Comparison of ENCODE assay signal across 10 cellular contexts in genomic region chr7:43870316-43870715, GRCh38. TPM values are rescaled to one million over a fixed set of nuclear protein-coding genes. Genes with fewer than 3 reads are reported as not detected.
DNase-seq lines count a peak whose midpoint lies in the region; ATAC-seq, FAIRE-seq and TF ChIP-seq lines count a peak whose summit lies in the region.
"Had no signal": no experiment of that assay in that cellular context is flagged by ENCODE, and none has a peak within 500 bp of the region (broad histone marks: within the 10 kb centered on the region; RNA-seq: fewer than 3 reads in every experiment).

No MANE protein-coding gene starts in this region.

- no peaks in the 10 kb centered on the region for H3K27me3 ChIP-seq in gastroesophageal sphincter
- no peaks in the 10 kb centered on the region for H3K27me3 ChIP-seq in stomach

- POLR2A ChIA-PET in activated CD4-positive, alpha-beta T cell treated with anti-CD3 and anti-CD28 coated beads for 36 hours (lab: Charles Lee) = no interaction called here
- POLR2A ChIA-PET in T-cell (lab: Charles Lee) (no interaction called here), GM10248 (lab: Yijun Ruan, JAX) (no interaction called here)

- TF ChIP-seq POLR2A in gastroesophageal sphincter (IDR thresholded peaks at IDR 0.05) (no peak), stomach (IDR thresholded peaks at IDR 0.05) (no peak)

- H3K9me3 ChIP-seq in gastroesophageal sphincter (no peaks in the 10 kb centered on the region), stomach (no peaks in the 10 kb centered on the region)

- H3K36me3 Mint-ChIP-seq in activated CD4-positive, alpha-beta T cell treated with anti-CD3 and anti-CD28 coated beads for 36 hours (ENCODE audit: low read depth) = peaks cover 31% of the 10 kb centered on the region
- peaks cover 18% of the 10 kb centered on the region for H3K36me3 Mint-ChIP-seq in T-cell

- intact Hi-C loops in activated CD4-positive, alpha-beta T cell treated with anti-CD3 and anti-CD28 coated beads for 36 hours (cut with DNase I, micrococcal nuclease) = no loop called here
- intact Hi-C loops in stomach (cut with DNase I; ENCODE audit: low total_unique reads) = no loop called here

- H3K27ac Mint-ChIP-seq in activated CD4-positive, alpha-beta T cell treated with anti-CD3 and anti-CD28 coated beads for 36 hours = no peak overlapping the region
- no peak overlapping the region for H3K27ac Mint-ChIP-seq in T-cell

- DNase-seq in activated CD4-positive, alpha-beta T cell treated with anti-CD3 and anti-CD28 coated beads for 36 hours = no peak
- DNase-seq in activated CD4-positive, alpha-beta T cell treated with anti-CD3 and anti-CD28 coated beads, Interleukin-2, amount 50 U/mL, for 1 hour = no peak
- DNase-seq in T-cell (no peak), stomach (no peak), GM10248 (ENCODE audit: extremely low spot score) (no peak), HT-29 (ENCODE audit: low spot score) (no peak), frontal cortex (ENCODE audit: low spot score in 2 of 2) (no peak)
- DNase-seq: activated naive CD4-positive, alpha-beta T cell treated with anti-CD3 and anti-CD28 coated beads, Interleukin-2, amount 50 U/mL, for 16 hours; glutamatergic neuron had no signal

- H3K36me3 ChIP-seq in gastroesophageal sphincter = peaks cover 0 to 42% of the 10 kb centered on the region in 2 donors
- peaks cover 11 to 33% (median 30%) of the 10 kb centered on the region in 4 donors for H3K36me3 ChIP-seq in stomach

- H3K27me3 Mint-ChIP-seq in activated CD4-positive, alpha-beta T cell treated with anti-CD3 and anti-CD28 coated beads for 36 hours = no peaks in the 10 kb centered on the region
- no peaks in the 10 kb centered on the region for H3K27me3 Mint-ChIP-seq in T-cell

- peaks cover 2% of the 10 kb centered on the region for H3K9me3 Mint-ChIP-seq in activated CD4-positive, alpha-beta T cell treated with anti-CD3 and anti-CD28 coated beads for 36 hours (ENCODE audit: low read depth)
- H3K9me3 Mint-ChIP-seq in T-cell = no peaks in the 10 kb centered on the region

- no peak for TF ChIP-seq CTCF in gastroesophageal sphincter (IDR thresholded peaks at IDR 0.05)
- TF ChIP-seq CTCF in stomach (IDR thresholded peaks at IDR 0.05) = no peak
- no peak for TF ChIP-seq CTCF in GM10248 (IDR thresholded peaks at IDR 0.05; ENCODE audit: control extremely low read depth, extremely low read depth, low read depth, missing control alignments)

- TF ChIP-seq EP300 in gastroesophageal sphincter (IDR thresholded peaks at IDR 0.05) (no peak), stomach (IDR thresholded peaks at IDR 0.05) (no peak)

- peaks cover 35% of the 10 kb centered on the region for H3K4me1 Mint-ChIP-seq in activated CD4-positive, alpha-beta T cell treated with anti-CD3 and anti-CD28 coated beads for 36 hours
- peaks cover 22 to 25% (median 22%) of the 10 kb centered on the region in 3 donors for H3K4me1 Mint-ChIP-seq in T-cell

- CTCF ChIA-PET in activated CD4-positive, alpha-beta T cell treated with anti-CD3 and anti-CD28 coated beads for 36 hours (lab: Charles Lee) = interaction anchor here (1.3 kb wide), 1 partner anchor 288 kb away, joined by 7 read pairs; the partner anchor contains the start of gene STK17A
- CTCF ChIA-PET in T-cell (lab: Charles Lee) = no interaction called here
- CTCF ChIA-PET in GM10248 (lab: Yijun Ruan, JAX) = interaction anchor here (0.7 kb wide), 1 partner anchor 288 kb away, joined by 3 read pairs; no protein-coding TSS in a partner anchor

- no peak for ATAC-seq in activated CD4-positive, alpha-beta T cell treated with anti-CD3 and anti-CD28 coated beads for 36 hours
- ATAC-seq in T-cell (replicated peaks in 1 of 4) = no peak
- ATAC-seq in gastroesophageal sphincter = no peak

- H3K4me3 ChIP-seq in gastroesophageal sphincter (peak overlapping the region in 1 of 2 donors; percentile 90), stomach (no peak overlapping the region)

- H3K4me3 Mint-ChIP-seq in activated CD4-positive, alpha-beta T cell treated with anti-CD3 and anti-CD28 coated beads for 36 hours = peak overlapping the region; percentile 83
- peak overlapping the region; percentile 53 to 95 (median 92) for H3K4me3 Mint-ChIP-seq in T-cell

- peak overlapping the region; percentile 79 to 91 (median 89) for H3K27ac ChIP-seq in gastroesophageal sphincter
- peak overlapping the region in 4 of 5 donors; percentile 87 to 90 (median 90) for H3K27ac ChIP-seq in stomach

- 79 to 80% methylated on average over 3 to 4 of the region's 4 CpGs for WGBS in gastroesophageal sphincter (ENCODE audit: low coverage in 1 of 2), 2 donors
- 83 to 92% (median 87%) methylated on average over 4 of the region's 4 CpGs for WGBS in stomach, 5 donors

- H3K4me1 ChIP-seq in gastroesophageal sphincter = peaks cover 0 to 46% (median 17%) of the 10 kb centered on the region in 3 donors
- peaks cover 8 to 44% (median 27%) of the 10 kb centered on the region in 4 donors for H3K4me1 ChIP-seq in stomach

- FAIRE-seq in frontal cortex (lab: Jason Lieb, UNC) = no peak

RNA-seq across cellular contexts. Expression of gene MRPS24, which starts 1.0 kb away (rescaled TPM):
- total RNA-seq in activated CD4-positive, alpha-beta T cell treated with anti-CD3 and anti-CD28 coated beads for 36 hours = 100 to 1,000 TPM; 121 to 149 TPM
- total RNA-seq in T-cell = 10 to 100 TPM; 44.6 to 71.6 (median 58.4) TPM
- 100 to 1,000 TPM in 1 of 4 donors, 10 to 100 TPM in 3; 64.2 to 147 (median 81.5) TPM for total RNA-seq in gastroesophageal sphincter
- total RNA-seq in stomach = 100 to 1,000 TPM in 2 of 5 donors, 10 to 100 TPM in 2, not detected in 1; 17.1 to 200 (median 126) TPM
- 100 to 1,000 TPM; 159 to 191 (median 167) TPM for polyA plus RNA-seq in stomach
- total RNA-seq in HT-29 (2014; rRNA removed; shearing (Covaris generic)) = 203 and 235 TPM in 2 replicates
- 25.3 TPM for total RNA-seq in frontal cortex

RNA-seq across cellular contexts. Expression of gene URGCP, which starts 36.1 kb away (rescaled TPM):
- 10 to 100 TPM; 22.2 to 23.0 TPM for total RNA-seq in activated CD4-positive, alpha-beta T cell treated with anti-CD3 and anti-CD28 coated beads for 36 hours
- total RNA-seq in T-cell (10 to 100 TPM; 22.3 to 35.2 (median 33.6) TPM), gastroesophageal sphincter (10 to 100 TPM; 33.4 to 47.9 (median 39.2) TPM), stomach (10 to 100 TPM; 20.1 to 47.3 (median 29.2) TPM), frontal cortex (42.8 TPM)
- polyA plus RNA-seq in stomach = 10 to 100 TPM; 10.8 to 14.9 (median 11.6) TPM
- total RNA-seq in HT-29 (2014; rRNA removed; shearing (Covaris generic)) = 29.3 and 32.9 TPM in 2 replicates

RNA-seq across cellular contexts. Expression of gene UBE2D4, which starts 55.9 kb away (rescaled TPM):
- 10 to 100 TPM; 10.1 to 10.7 TPM for total RNA-seq in activated CD4-positive, alpha-beta T cell treated with anti-CD3 and anti-CD28 coated beads for 36 hours
- total RNA-seq in T-cell (10 to 100 TPM in 3 of 5 donors, 1 to 10 TPM in 2; 6.7 to 12.8 (median 10.4) TPM), gastroesophageal sphincter (10 to 100 TPM; 22.7 to 38.3 (median 28.5) TPM), stomach (10 to 100 TPM in 1 of 5 donors, 1 to 10 TPM in 2, under 1 TPM in 1, not detected in 1; 0.58 to 51.8 (median 6.0) TPM), frontal cortex (9.0 TPM)
- polyA plus RNA-seq in stomach = 10 to 100 TPM; 10.9 to 12.5 (median 12.1) TPM
- 16.8 and 21.0 TPM in 2 replicates for total RNA-seq in HT-29 (2014; rRNA removed; shearing (Covaris generic))

Comparison
In these comparisons a context has a peak if more than half of its experiments do, and no peak if none do; other contexts are left out.
1. CTCF ChIA-PET loops: an anchor here in activated CD4-positive, alpha-beta T cell treated with anti-CD3 and anti-CD28 coated beads for 36 hours (1.3 kb wide) and GM10248 (0.7 kb wide); none called in T-cell.